ENCODE assay signal across 13 cellular contexts in genomic region chr14:24372701-24373416, GRCh38. TPM values are rescaled to one million over a fixed set of nuclear protein-coding genes. Genes with fewer than 3 reads are reported as not detected.
DNase-seq lines count a peak whose midpoint lies in the region; ATAC-seq and TF ChIP-seq lines count a peak whose summit lies in the region.
"Had no signal": no experiment of that assay in that cellular context is flagged by ENCODE, and none has a peak within 500 bp of the region (broad histone marks: within the 10 kb centered on the region; RNA-seq: fewer than 3 reads in every experiment).

No MANE protein-coding gene starts in this region.

- no peak overlapping the region for H3K18ac ChIP-seq in neuronal stem cell (ENCODE audit: low read length)

- H3K27ac ChIP-seq in neuronal stem cell (replicated peaks; ENCODE audit: low read length) (no peak overlapping the region), left lung (no peak overlapping the region)

- TF ChIP-seq CTCF in left lung (IDR thresholded peaks at IDR 0.05) = no peak

- H2BK12ac ChIP-seq in neuronal stem cell (ENCODE audit: low read length) = no peak overlapping the region

- H3K4me3 ChIP-seq in neuronal stem cell (ENCODE audit: low read length in 2 of 2) (no peak overlapping the region), left lung (no peak overlapping the region)
- H3K4me3 ChIP-seq: sigmoid colon, tibial artery had no signal

- peak overlapping the region; percentile 79 for H2BK5ac ChIP-seq in neuronal stem cell (ENCODE audit: low read length)

- no peak overlapping the region for H2BK120ac ChIP-seq in neuronal stem cell (ENCODE audit: low read depth, low read length)

- H3K4ac ChIP-seq in neuronal stem cell (ENCODE audit: low read length) = no peak overlapping the region

- peak overlapping the region; percentile 18 for H4K91ac ChIP-seq in neuronal stem cell (ENCODE audit: low read depth, low read length, poor library complexity)

- no peak overlapping the region for H2AK5ac ChIP-seq in neuronal stem cell (ENCODE audit: low read depth, low read length)

- intact Hi-C loops in left lung (cut with DNase I) = no loop called here

- H3K9me3 ChIP-seq in neuronal stem cell (replicated peaks in 1 of 2; ENCODE audit: control insufficient read depth in 2 of 2, insufficient read depth in 1 of 2, low read depth in 1 of 2, low read length in 2 of 2) (peaks cover 0 to 1% of the 10 kb centered on the region in 2 donors), left lung (no peaks in the 10 kb centered on the region)
- H3K9me3 ChIP-seq: sigmoid colon, tibial artery had no signal

- peaks cover 10 to 19% of the 10 kb centered on the region in 2 donors for H3K4me1 ChIP-seq in neuronal stem cell (ENCODE audit: control insufficient read depth in 2 of 2, insufficient read depth in 1 of 2, low read depth in 1 of 2, low read length in 2 of 2)
- H3K4me1 ChIP-seq in left lung = no peaks in the 10 kb centered on the region

- H2AFZ ChIP-seq in neuronal stem cell (ENCODE audit: low read length) = no peak overlapping the region

- H3K9ac ChIP-seq in neuronal stem cell (ENCODE audit: low read depth, low read length, poor library complexity) = no peak overlapping the region

- H3K27me3 ChIP-seq in neuronal stem cell (ENCODE audit: control insufficient read depth in 3 of 3, insufficient read depth in 3 of 3, low read depth in 1 of 3, low read length in 3 of 3) (no peaks in the 10 kb centered on the region), left lung (peaks cover 0 to 27% of the 10 kb centered on the region in 2 donors)
- H3K27me3 ChIP-seq: sigmoid colon, tibial artery had no signal

- no peak overlapping the region for H2BK15ac ChIP-seq in neuronal stem cell (ENCODE audit: low read length)

- H3K14ac ChIP-seq in neuronal stem cell (ENCODE audit: low read length) = no peak overlapping the region

- WGBS in neuronal stem cell (ENCODE audit: extremely low coverage in 2 of 2, insufficient read length in 2 of 2, insufficient replicate concordance in 1 of 2), 2 donors = no CpG with 5 or more reads among the region's 12 CpGs

- H3K36me3 ChIP-seq in neuronal stem cell (replicated peaks in 1 of 2; ENCODE audit: control insufficient read depth in 2 of 2, insufficient read depth in 2 of 2, low read length in 2 of 2) (peaks cover 28 to 76% of the 10 kb centered on the region in 2 donors), left lung (no peaks in the 10 kb centered on the region)

- H3K4me2 ChIP-seq in neuronal stem cell (ENCODE audit: insufficient read depth, low read length, poor library complexity, severe bottlenecking) = no peak overlapping the region

- peaks cover 2% of the 10 kb centered on the region for H3K79me1 ChIP-seq in neuronal stem cell (ENCODE audit: low read depth, low read length)

- ATAC-seq in left lung = no peak

- peak; percentile 45 for DNase-seq in NCI-H345 (lab: John Stamatoyannopoulos, UW)
- DNase-seq in NCI-H345 treated with DMSO at 0.1 percent for 48 hours (lab: John Stamatoyannopoulos, UW; ENCODE audit: unreplicated experiment) = no peak
- peak; percentile 48 for DNase-seq in NCI-H510A (lab: John Stamatoyannopoulos, UW)
- peak; percentile 33 for DNase-seq in fibroblast of peridontal ligament (ENCODE audit: extremely low read depth)
- DNase-seq in neuronal stem cell (ENCODE audit: low spot score) = no peak
- no peak for DNase-seq in NCI-H748 treated with DMSO at 0.1 percent for 48 hours (lab: John Stamatoyannopoulos, UW)
- DNase-seq in medulla oblongata (ENCODE audit: extremely low spot score) = no peak
- no peak for DNase-seq in left lung
- DNase-seq: activated CD4-positive, alpha-beta T cell treated with anti-CD3 and anti-CD28 coated beads, Interleukin-2, amount 50 U/mL, for 1 hour; sigmoid colon; stimulated activated CD4-positive, alpha-beta T cell treated with anti-CD3 and anti-CD28 coated beads, Interleukin-4, amount 100 ng/mL, for 4 hours; tibial artery had no signal

- no peak overlapping the region for H4K8ac ChIP-seq in neuronal stem cell (ENCODE audit: low read depth, low read length)

- no peak overlapping the region for H3K23ac ChIP-seq in neuronal stem cell (ENCODE audit: low read depth, low read length, poor library complexity)

RNA-seq across cellular contexts. Expression of gene NFATC4, which starts 4.9 kb away (rescaled TPM):
- 50.5 TPM for polyA plus RNA-seq in neuronal stem cell (2013, experiment 1 of 2)
- 49.8 TPM for polyA plus RNA-seq in neuronal stem cell (2013, experiment 2 of 2)
- 10 to 100 TPM; 39.4 to 64.2 TPM for total RNA-seq in left lung

RNA-seq across cellular contexts. Expression of gene NYNRIN, which starts 25.9 kb away (rescaled TPM):
- polyA plus RNA-seq in neuronal stem cell (2013, experiment 1 of 2) = 16.1 TPM
- polyA plus RNA-seq in neuronal stem cell (2013, experiment 2 of 2) = 16.0 TPM
- total RNA-seq in left lung = 10 to 100 TPM; 16.2 to 23.4 TPM

RNA-seq across cellular contexts. Expression of gene RIPK3, which starts 33.1 kb away (rescaled TPM):
- polyA plus RNA-seq in neuronal stem cell (2013, experiment 1 of 2) = 0.08 TPM
- not detected for polyA plus RNA-seq in neuronal stem cell (2013, experiment 2 of 2)
- 10 to 100 TPM; 16.1 to 26.3 TPM for total RNA-seq in left lung
- polyA plus RNA-seq: neural cell had no signal

RNA-seq across cellular contexts. Expression of gene ADCY4, which starts 38.0 kb away (rescaled TPM):
- 0.01 TPM for polyA plus RNA-seq in neuronal stem cell (2013, experiment 1 of 2)
- 0.01 TPM for polyA plus RNA-seq in neuronal stem cell (2013, experiment 2 of 2)
- total RNA-seq in left lung = 10 to 100 TPM; 38.2 to 45.2 TPM
- polyA plus RNA-seq: neural cell had no signal

RNA-seq across cellular contexts. Expression of gene CBLN3, which starts 56.6 kb away (rescaled TPM):
- polyA plus RNA-seq in neuronal stem cell (2013, experiment 1 of 2) = 0.59 TPM
- polyA plus RNA-seq in neuronal stem cell (2013, experiment 2 of 2) = 0.32 TPM
- total RNA-seq in left lung = 1 to 10 TPM; 5.9 to 6.4 TPM
- polyA plus RNA-seq: neural cell had no signal

Comparison
In these comparisons a context has a peak if more than half of its experiments do, and no peak if none do; other contexts are left out.
1. DNase-seq: peak in NCI-H345 (single experiment), NCI-H510A (single experiment) and fibroblast of peridontal ligament (single experiment); none in NCI-H345 treated with DMSO at 0.1 percent for 48 hours (single experiment), neuronal stem cell (single experiment), NCI-H748 treated with DMSO at 0.1 percent for 48 hours (single experiment), medulla oblongata (single experiment) and left lung (0 of 2).